In the genomic region with DNA sequence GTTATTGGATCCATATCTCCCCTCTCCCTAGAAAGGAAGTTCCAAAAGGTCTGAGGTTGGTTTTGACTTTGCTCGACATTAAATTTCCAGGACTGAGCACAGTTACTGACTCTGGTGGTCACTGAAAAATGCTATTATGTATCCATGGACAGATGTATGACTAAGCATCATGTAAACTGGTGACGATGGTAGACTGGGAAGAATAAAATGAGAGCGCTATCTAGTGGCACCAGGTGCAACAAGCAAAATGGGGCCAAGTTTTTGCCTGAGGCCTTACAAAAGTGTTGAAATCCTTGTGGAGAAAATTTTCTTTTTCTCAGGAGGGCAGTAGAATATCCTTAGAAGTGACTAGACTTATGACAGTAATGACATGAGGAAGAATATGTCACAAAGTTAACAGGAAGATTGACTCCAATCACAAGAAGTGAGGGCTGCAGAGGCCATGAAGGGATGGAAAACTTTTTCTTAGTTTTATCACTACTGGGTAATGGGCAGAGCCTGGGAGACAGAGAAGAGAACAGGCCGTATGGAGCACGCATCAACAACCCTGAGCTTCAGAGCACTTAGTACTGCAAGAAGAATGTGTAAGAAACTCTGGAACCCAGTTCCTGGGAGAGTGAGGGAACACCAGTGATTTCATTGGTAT, we compare ENCODE assay signal across 8 cellular contexts.
DNase-seq lines count a peak whose midpoint lies in the region; ATAC-seq, FAIRE-seq and TF ChIP-seq lines count a peak whose summit lies in the region.

No MANE protein-coding gene starts in this region.

- TF ChIP-seq CTCF in A673 (conservative IDR thresholded peaks at IDR 0.05; ENCODE audit: low read depth, low read length) (peak; percentile 82), OCI-LY1 (IDR thresholded peaks at IDR 0.05; ENCODE audit: low read length) (peak; percentile 96), uterus (IDR thresholded peaks at IDR 0.05) (peak in 1 of 4 experiments; percentile 26)

- H3K79me2 ChIP-seq in OCI-LY1 (ENCODE audit: insufficient read depth, low read length) = no peaks in the 10 kb centered on the region

- no peak overlapping the region for H2AFZ ChIP-seq in OCI-LY1 (ENCODE audit: low read length)

- H3K9me3 ChIP-seq in A673 (ENCODE audit: low read depth, low read length, poor library complexity, severe bottlenecking) (no peaks in the 10 kb centered on the region), OCI-LY1 (ENCODE audit: low read length) (no peaks in the 10 kb centered on the region), uterus (no peaks in the 10 kb centered on the region)

- no peaks in the 10 kb centered on the region for H3F3A ChIP-seq in OCI-LY1 (ENCODE audit: insufficient read depth, low read length)

- H3K4me3 ChIP-seq in A673 (ENCODE audit: low read depth, low read length, poor library complexity, severe bottlenecking) = no peak overlapping the region
- H3K4me3 ChIP-seq in OCI-LY1 (ENCODE audit: low read depth, low read length, poor library complexity, severe bottlenecking) = no peak overlapping the region
- H3K4me3 ChIP-seq in uterus = no peak overlapping the region

- H3K9ac ChIP-seq in OCI-LY1 (ENCODE audit: low read length) = no peak overlapping the region

- H3K27ac ChIP-seq in A673 (ENCODE audit: low read depth, low read length, poor library complexity, severe bottlenecking) (no peak overlapping the region), OCI-LY1 (ENCODE audit: low read depth, low read length, poor library complexity, severe bottlenecking) (no peak overlapping the region), uterus (no peak overlapping the region)

- intact Hi-C loops in A673 (cut with micrococcal nuclease; ENCODE audit: unreplicated experiment) = loop anchor here (1.0 kb wide), 1 partner anchor 265 kb away; no protein-coding TSS in a partner anchor
- intact Hi-C loops in uterus (cut with DNase I; ENCODE audit: low total_unique reads) = no loop called here

- POLR2A ChIA-PET in A673 (lab: Charles Lee; ENCODE audit: low non-redundant PET) = no interaction called here

- peak; percentile 48 for ATAC-seq in HG03469 (IDR thresholded peaks at IDR 0.05; ENCODE audit: unreplicated experiment)

- CTCF ChIA-PET in A673 (lab: Charles Lee) = interaction anchor here (1.3 kb wide), 1 partner anchor 265 kb away, joined by 3 read pairs; no protein-coding TSS in a partner anchor

- H3K27me3 ChIP-seq in A673 (replicated peaks; ENCODE audit: insufficient read depth, low read depth, low read length, poor library complexity) = no peaks in the 10 kb centered on the region
- no peaks in the 10 kb centered on the region for H3K27me3 ChIP-seq in OCI-LY1 (ENCODE audit: insufficient read depth, low read length)
- H3K27me3 ChIP-seq in uterus = no peaks in the 10 kb centered on the region

- H3K4me1 ChIP-seq in A673 (ENCODE audit: insufficient read depth, low read length, poor library complexity, severe bottlenecking) (no peaks in the 10 kb centered on the region), OCI-LY1 (ENCODE audit: insufficient read depth, low read length, severe bottlenecking) (no peaks in the 10 kb centered on the region), uterus (no peaks in the 10 kb centered on the region)

- H3K4me2 ChIP-seq in OCI-LY1 (ENCODE audit: low read length) = no peak overlapping the region

- H3K9me2 ChIP-seq in OCI-LY1 (ENCODE audit: low read depth, low read length) = no peaks in the 10 kb centered on the region

- TF ChIP-seq POLR2A in uterus (IDR thresholded peaks at IDR 0.05) = no peak

- H4K20me1 ChIP-seq in OCI-LY1 (ENCODE audit: insufficient read depth, low read length) = no peaks in the 10 kb centered on the region

- H3K36me3 ChIP-seq in A673 (ENCODE audit: insufficient read depth, low read length, poor library complexity, severe bottlenecking) = no peaks in the 10 kb centered on the region
- no peaks in the 10 kb centered on the region for H3K36me3 ChIP-seq in OCI-LY1 (ENCODE audit: insufficient read depth, low read length)
- H3K36me3 ChIP-seq in uterus = no peaks in the 10 kb centered on the region

- peak; percentile 50 for FAIRE-seq in G401.6 (lab: Jason Lieb, UNC)

- DNase-seq in A673 (ENCODE audit: low spot score) = peak; percentile 71
- peak; percentile 68 for DNase-seq in brain pericyte (ENCODE audit: low read depth, low spot score)
- peak; percentile 62 for DNase-seq in islet precursor cell
- peak; percentile 91 for DNase-seq in superior temporal gyrus (ENCODE audit: extremely low spot score)
- DNase-seq in uterus = no peak

- BruUV-seq in A673 (replicated peaks; lab: Mats Ljungman, UMichigan) = no TSS peak

Comparison
In these comparisons a context has a peak if more than half of its experiments do, and no peak if none do; other contexts are left out.
1. DNase-seq: peak in A673 (single experiment), brain pericyte (single experiment), islet precursor cell (single experiment) and superior temporal gyrus (single experiment); none in uterus (0 of 2).